ENCODE assay signal across 8 cellular contexts in the genomic region with DNA sequence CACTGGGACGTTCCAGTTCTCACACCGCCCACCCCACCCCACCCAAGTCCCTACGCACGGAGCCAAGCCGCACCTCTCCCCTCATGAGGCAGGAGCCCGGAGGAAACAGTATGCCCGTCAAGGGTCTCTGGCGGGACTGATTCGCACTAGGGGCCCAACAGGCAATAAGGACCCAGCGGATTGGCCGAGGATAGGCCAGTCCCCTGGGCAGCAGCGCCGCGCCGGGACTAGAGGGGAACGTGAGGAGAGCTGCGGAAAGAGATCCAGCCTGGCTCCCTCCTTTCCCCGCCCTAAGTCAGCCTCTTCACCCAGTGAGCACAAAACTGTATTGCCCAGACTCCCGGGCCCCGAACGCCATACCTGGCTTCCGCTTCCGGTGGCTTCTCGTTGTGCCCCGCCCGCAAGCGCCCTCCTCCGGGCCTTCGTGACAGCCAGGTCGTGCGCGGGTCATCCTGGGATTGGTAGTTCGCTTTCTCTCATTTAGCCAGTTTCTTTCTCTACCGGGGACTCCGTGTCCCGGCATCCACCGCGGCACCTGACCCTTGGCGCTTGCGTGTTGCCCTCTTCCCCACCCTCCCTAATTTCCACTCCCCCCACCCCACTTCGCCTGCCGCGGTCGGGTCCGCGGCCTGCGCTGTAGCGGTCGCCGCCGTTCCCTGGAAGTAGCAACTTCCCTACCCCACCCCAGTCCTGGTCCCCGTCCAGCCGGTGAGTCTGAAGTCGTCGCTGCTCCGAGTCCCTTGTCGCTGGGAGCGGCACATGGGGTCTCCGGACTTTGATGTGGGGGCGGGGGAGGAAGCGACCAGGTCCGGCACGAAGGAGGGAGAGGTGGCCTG. TPM values are rescaled to one million over a fixed set of nuclear protein-coding genes. Genes with fewer than 3 reads are reported as not detected.
DNase-seq lines count a peak whose midpoint lies in the region; ATAC-seq and TF ChIP-seq lines count a peak whose summit lies in the region.

A gene (plus strand): TSS at position 580 of the 836 bp plus-strand sequence. CDS start 752 bp downstream, outside the sequence.

- H3K9me3 ChIP-seq in gastroesophageal sphincter, result no peaks in the 10 kb centered on the region
- H3K9me3 ChIP-seq in suprapubic skin, result no peaks in the 10 kb centered on the region

- CTCF ChIA-PET in activated naive CD4-positive, alpha-beta T cell treated with anti-CD3 and anti-CD28 coated beads for 36 hours (lab: Charles Lee), result interaction anchor here (0.9 to 1.2 kb wide), 3 partner anchors 104 to 197 kb away, joined by 3 read pairs; no protein-coding TSS in a partner anchor

- H3K36me3 Mint-ChIP-seq in activated naive CD4-positive, alpha-beta T cell treated with anti-CD3 and anti-CD28 coated beads for 36 hours (ENCODE audit: low read depth), result peaks cover 68% of the 10 kb centered on the region

- DNase-seq in GM04503 (ENCODE audit: low read depth) (peak; percentile 86), HFF-Myc (ENCODE audit: extremely low read depth, low read depth) (peak; percentile 91), NAMALWA (ENCODE audit: low spot score) (peak; percentile 99), SK-N-DZ (ENCODE audit: low spot score) (peak; percentile 98), nucleus accumbens (lab: John Stamatoyannopoulos, UW) (peak; percentile 88 to 100 (median 98)), suprapubic skin (ENCODE audit: low spot score in 2 of 2) (peak; percentile 100)
- peak; percentile 99 for DNase-seq in activated naive CD4-positive, alpha-beta T cell treated with anti-CD3 and anti-CD28 coated beads for 36 hours

- peak; percentile 91 for ATAC-seq in gastroesophageal sphincter

- peak; percentile 61 to 70 for TF ChIP-seq POLR2A in gastroesophageal sphincter (IDR thresholded peaks at IDR 0.05)
- TF ChIP-seq POLR2A in suprapubic skin (IDR thresholded peaks at IDR 0.05), result peak; percentile 53 to 76

- intact Hi-C loops in activated naive CD4-positive, alpha-beta T cell treated with anti-CD3 and anti-CD28 coated beads for 36 hours (cut with micrococcal nuclease), result loop anchor here (1.0 to 10.0 kb wide), 13 partner anchors 13 to 1179 kb away; a partner anchor contains a TSS

- no peaks in the 10 kb centered on the region for H3K27me3 Mint-ChIP-seq in activated naive CD4-positive, alpha-beta T cell treated with anti-CD3 and anti-CD28 coated beads for 36 hours (ENCODE audit: low read depth)

- H3K4me1 Mint-ChIP-seq in activated naive CD4-positive, alpha-beta T cell treated with anti-CD3 and anti-CD28 coated beads for 36 hours (ENCODE audit: low read depth), result peaks cover 62% of the 10 kb centered on the region

- H3K36me3 ChIP-seq in gastroesophageal sphincter (peaks cover 0 to 61% of the 10 kb centered on the region in 2 donors), suprapubic skin (peaks cover 42% of the 10 kb centered on the region)

- WGBS in gastroesophageal sphincter (ENCODE audit: low coverage in 1 of 2), 2 donors, result 0 to 1% methylated on average over 22 to 33 of the region's 63 CpGs
- WGBS in suprapubic skin, result 2% methylated on average over 55 of the region's 63 CpGs

- H3K4me3 Mint-ChIP-seq in activated naive CD4-positive, alpha-beta T cell treated with anti-CD3 and anti-CD28 coated beads for 36 hours, result peak within 1 kb of the TSS; percentile 95

- H3K4me1 ChIP-seq in gastroesophageal sphincter (peaks cover 0 to 74% (median 28%) of the 10 kb centered on the region in 3 donors), suprapubic skin (peaks cover 59% of the 10 kb centered on the region)

- H3K27ac ChIP-seq in gastroesophageal sphincter (peak within 1 kb of the TSS; percentile 95 to 98 (median 96)), suprapubic skin (peak within 1 kb of the TSS; percentile 98)

- no peaks in the 10 kb centered on the region for H3K27me3 ChIP-seq in gastroesophageal sphincter
- no peaks in the 10 kb centered on the region for H3K27me3 ChIP-seq in suprapubic skin

- peak within 1 kb of the TSS; percentile 97 for H3K27ac Mint-ChIP-seq in activated naive CD4-positive, alpha-beta T cell treated with anti-CD3 and anti-CD28 coated beads for 36 hours

- H3K4me3 ChIP-seq in HFF-Myc (replicated peaks; ENCODE audit: low read depth, low read length), result peak within 1 kb of the TSS; percentile 97
- peak within 1 kb of the TSS; percentile 55 to 67 for H3K4me3 ChIP-seq in gastroesophageal sphincter
- H3K4me3 ChIP-seq in suprapubic skin, result peak within 1 kb of the TSS; percentile 84

- no peaks in the 10 kb centered on the region for H3K9me3 Mint-ChIP-seq in activated naive CD4-positive, alpha-beta T cell treated with anti-CD3 and anti-CD28 coated beads for 36 hours

- TF ChIP-seq CTCF in HFF-Myc (IDR thresholded peaks at IDR 0.05; ENCODE audit: low read depth, low read length, missing control alignments), result no peak
- TF ChIP-seq CTCF in gastroesophageal sphincter (IDR thresholded peaks at IDR 0.05), result peak in 1 of 4 experiments; percentile 18
- TF ChIP-seq CTCF in suprapubic skin (IDR thresholded peaks at IDR 0.05), result no peak

- TF ChIP-seq EP300 in gastroesophageal sphincter (IDR thresholded peaks at IDR 0.05) (no peak), suprapubic skin (IDR thresholded peaks at IDR 0.05) (no peak)

RNA-seq across cellular contexts. Expression of the gene that starts here (rescaled TPM):
- 239 and 248 TPM in 2 replicates for polyA plus RNA-seq in SK-N-DZ (2014; cell fraction: cytosol; rRNA removed)
- 268 and 370 TPM in 2 replicates for polyA plus RNA-seq in SK-N-DZ (2014; cell fraction: nucleus; rRNA removed)
- 100 to 1,000 TPM; 215 to 219 TPM for total RNA-seq in activated naive CD4-positive, alpha-beta T cell treated with anti-CD3 and anti-CD28 coated beads for 36 hours
- total RNA-seq in gastroesophageal sphincter, result 100 to 1,000 TPM; 162 to 197 (median 167) TPM
- 100 to 1,000 TPM; 381 to 429 (median 403) TPM for total RNA-seq in suprapubic skin

Comparison
In these comparisons a context has a peak if more than half of its experiments do, and no peak if none do; other contexts are left out.
1. Peak in every context shown above with its lines: DNase-seq, ATAC-seq, H3K4me3 ChIP-seq and H3K27ac ChIP-seq.